Comparison of ENCODE assay signal across 10 cellular contexts in the genomic region with DNA sequence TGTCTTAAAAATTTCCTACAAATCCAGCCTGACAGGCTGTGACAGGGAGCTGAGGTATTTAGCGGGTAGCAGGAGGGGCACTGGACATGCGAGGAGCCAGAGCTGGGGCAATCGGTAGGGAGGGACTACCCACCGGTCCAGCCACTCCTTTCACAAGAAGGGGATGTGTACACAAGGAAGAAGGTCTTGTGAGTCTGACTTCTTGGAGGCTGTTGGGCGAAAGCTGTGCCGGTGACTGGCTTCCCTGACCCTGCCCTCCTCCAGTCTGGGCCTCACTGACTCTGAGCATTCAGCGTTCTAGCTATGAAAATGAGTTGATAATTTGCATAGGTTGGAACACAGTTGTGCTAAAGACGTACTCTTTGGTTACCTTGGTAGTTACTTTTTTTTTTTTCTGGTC. TPM values are rescaled to one million over a fixed set of nuclear protein-coding genes. Genes with fewer than 3 reads are reported as not detected.
A peak's percentile ranks its signal among the peaks of the same experiment; 100 is the strongest.
DNase-seq lines count a peak whose midpoint lies in the region; ATAC-seq lines count a peak whose summit lies in the region.
"Had no signal": no experiment of that assay in that cellular context is flagged by ENCODE, and none has a peak within 500 bp of the region (broad histone marks: within the 10 kb centered on the region; RNA-seq: fewer than 3 reads in every experiment).

No MANE protein-coding gene starts in this region.

- peak; percentile 37 to 84 for DNase-seq in NCI-H526 (lab: John Stamatoyannopoulos, UW)
- DNase-seq in renal cortical epithelial cell (ENCODE audit: low read depth): peak; percentile 75
- DNase-seq in stimulated activated naive CD4-positive, alpha-beta T cell treated with Interleukin-2 at 50 U/mL for 16 hours (lab: John Stamatoyannopoulos, UW): no peak
- no peak for DNase-seq in NCI-H226
- no peak for DNase-seq in MG63
- DNase-seq: activated CD8-positive, alpha-beta memory T cell treated with anti-CD3 and anti-CD28 coated beads, Interleukin-2, amount 10 ng/mL, durations not matched to agents 7 days and 5 days; T-helper 2 cell had no signal

- ATAC-seq in GM19043 (IDR thresholded peaks at IDR 0.05; ENCODE audit: low read depth, unreplicated experiment): peak; percentile 74
- peak; percentile 76 for ATAC-seq in HG02852 (IDR thresholded peaks at IDR 0.05; ENCODE audit: unreplicated experiment)
- ATAC-seq in GM19452 (IDR thresholded peaks at IDR 0.05; ENCODE audit: unreplicated experiment): no peak
- ATAC-seq: activated CD8-positive, alpha-beta memory T cell treated with anti-CD3 and anti-CD28 coated beads, Interleukin-2, amount 10 ng/mL, durations not matched to agents 7 days and 5 days had no signal

- no peaks in the 10 kb centered on the region for H3K9me3 ChIP-seq in MG63

- H3K36me3 ChIP-seq in MG63: no peaks in the 10 kb centered on the region

- no peaks in the 10 kb centered on the region for H3K27me3 ChIP-seq in MG63

- no peak overlapping the region for H3K4me3 ChIP-seq in MG63

RNA-seq across cellular contexts. Expression of gene CXCL8, which starts 12.7 kb away (rescaled TPM):
- 110 and 1,468 TPM in 2 replicates for total RNA-seq in renal cortical epithelial cell
- total RNA-seq in MG63 (2014; rRNA removed; shearing (Covaris generic); ENCODE audit: low replicate concordance): 4.5 and 12.3 TPM in 2 replicates

Comparison
In these comparisons a context has a peak if more than half of its experiments do, and no peak if none do; other contexts are left out.
1. DNase-seq: peak in NCI-H526 (2 of 2) and renal cortical epithelial cell (single experiment); none in stimulated activated naive CD4-positive, alpha-beta T cell treated with Interleukin-2 at 50 U/mL for 16 hours (single experiment), NCI-H226 (single experiment) and MG63 (single experiment).